26 cellular contexts compared by ENCODE assay signal in the genomic region with DNA sequence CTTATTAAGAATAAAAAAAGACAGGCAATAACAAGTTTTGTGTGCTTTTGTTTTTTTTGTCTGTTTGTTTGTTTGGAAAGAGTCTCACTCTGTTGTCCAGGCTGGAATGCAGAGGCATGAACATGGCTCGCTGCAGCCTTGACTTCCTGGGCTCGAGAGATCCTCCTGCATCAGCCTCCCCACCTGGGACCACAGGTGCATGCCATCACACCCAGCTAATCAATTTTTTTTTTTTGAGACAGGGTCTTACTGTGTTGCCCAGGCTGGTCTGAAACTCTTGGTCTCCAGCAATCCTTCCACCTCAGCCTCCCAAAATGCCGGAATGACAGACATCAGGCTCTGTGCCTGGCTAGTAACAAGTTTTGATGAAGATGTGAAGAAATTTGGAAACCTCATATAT.
"Had no signal": no experiment of that assay in that cellular context is flagged by ENCODE, and none has a peak within 500 bp of the region (broad histone marks: within the 10 kb centered on the region; RNA-seq: fewer than 3 reads in every experiment).

No MANE protein-coding gene starts in this region.

- H3K4me3 Mint-ChIP-seq: dendritic cell treated with granulocyte-macrophage colony-stimulating factor and Interleukin-4, amounts not matched to agents 40 ng/mL and 50 ng/mL, for 4 days; effector memory CD8-positive, alpha-beta T cell; endodermal cell; mesothelial cell of epicardium had no signal

- H3K36me3 ChIP-seq: colonic mucosa, esophagus squamous epithelium, gastrocnemius medialis, heart right ventricle, left lung, lower lobe of right lung had no signal

- H3K27ac Mint-ChIP-seq: effector memory CD8-positive, alpha-beta T cell; endodermal cell; mesothelial cell of epicardium had no signal

- ATAC-seq: effector memory CD8-positive, alpha-beta T cell; esophagus mucosa; gastrocnemius medialis; heart right ventricle; left lung; left ventricle myocardium superior; lower lobe of right lung; mucosa of descending colon had no signal

- DNase-seq: cortex of kidney; effector CD8-positive, alpha-beta T cell; effector memory CD8-positive, alpha-beta T cell; endodermal cell; erythroblast; esophagus squamous epithelium; foreskin fibroblast; foreskin melanocyte; gastrocnemius medialis; glutamatergic neuron; head of caudate nucleus; heart right ventricle; hippocampal formation; left lung; left ventricle myocardium superior; lower lobe of right lung; mesenchymal stem cell; mucosa of descending colon had no signal

- FAIRE-seq: endometrium, islet of Langerhans, keratinocyte had no signal

- H3K4me1 ChIP-seq: esophagus squamous epithelium, gastrocnemius medialis, heart right ventricle, left lung, lower lobe of right lung had no signal

- H3K36me3 Mint-ChIP-seq: mesothelial cell of epicardium had no signal

- H3K27ac ChIP-seq: colonic mucosa, epithelial cell of prostate, esophagus squamous epithelium, gastrocnemius medialis, heart right ventricle, left lung, lower lobe of right lung had no signal

- H3K9me3 ChIP-seq: colonic mucosa, esophagus squamous epithelium, gastrocnemius medialis, heart right ventricle, left lung, lower lobe of right lung, mucosa of descending colon had no signal

- H3K27me3 ChIP-seq: colonic mucosa, gastrocnemius medialis, heart right ventricle, left lung had no signal

- H3K4me3 ChIP-seq: colonic mucosa, esophagus squamous epithelium, gastrocnemius medialis, heart right ventricle, left lung, lower lobe of right lung, mucosa of descending colon had no signal

- H3K4me1 Mint-ChIP-seq: mesothelial cell of epicardium had no signal

- H3K9me3 Mint-ChIP-seq: dendritic cell treated with granulocyte-macrophage colony-stimulating factor and Interleukin-4, amounts not matched to agents 40 ng/mL and 50 ng/mL, for 4 days; effector memory CD8-positive, alpha-beta T cell; endodermal cell; mesothelial cell of epicardium had no signal
